Comparison of ENCODE assay signal across 8 cellular contexts in the genomic region with DNA sequence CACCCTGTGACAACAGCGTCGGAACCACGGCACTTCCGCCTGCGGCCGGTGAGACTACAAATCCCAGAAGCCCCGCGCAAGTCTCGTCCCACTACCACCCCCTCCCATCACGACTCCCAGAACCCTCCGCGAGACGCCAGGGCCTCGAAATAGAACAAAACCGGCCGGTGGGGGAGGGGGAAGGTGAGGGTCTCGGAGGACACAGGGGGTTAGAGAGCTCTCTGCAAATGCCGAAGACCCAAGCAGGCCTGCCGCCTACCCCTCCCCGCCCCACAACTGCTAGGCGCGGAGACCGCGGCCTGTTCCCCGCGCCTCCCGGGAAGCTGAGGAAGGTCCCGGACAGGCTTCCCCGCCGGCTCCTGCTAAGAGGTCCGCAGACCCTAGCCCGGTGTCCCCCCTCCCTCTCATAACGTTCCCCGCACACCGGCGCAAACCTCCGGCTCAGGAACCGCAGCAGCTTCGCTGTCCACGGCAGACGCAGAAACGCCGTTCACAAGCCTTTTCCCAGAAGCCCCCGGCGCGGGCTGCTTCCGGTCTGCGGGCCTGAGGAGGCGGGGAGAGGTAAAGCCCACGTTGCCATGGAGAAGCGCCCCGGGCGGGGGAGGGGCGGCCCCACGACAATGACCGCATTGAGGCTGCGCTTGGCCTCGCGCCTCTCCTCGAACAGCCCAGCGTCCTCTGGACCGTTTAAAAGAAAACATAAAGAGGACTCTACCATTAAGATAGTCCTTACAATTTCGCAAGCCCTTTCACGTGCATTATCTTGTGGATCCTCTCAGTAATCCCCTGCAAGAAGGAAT. TPM values are rescaled to one million over a fixed set of nuclear protein-coding genes. Genes with fewer than 3 reads are reported as not detected.
A peak's percentile ranks its signal among the peaks of the same experiment; 100 is the strongest.
DNase-seq lines count a peak whose midpoint lies in the region; ATAC-seq, FAIRE-seq and TF ChIP-seq lines count a peak whose summit lies in the region.

Gene ZNF24 (minus strand): TSS at position 485 of the 800 bp plus-strand sequence. CDS start 3,770 bp downstream, outside the sequence.

- DNase-seq in GM12864 (ENCODE audit: low read depth) (peak; percentile 76), NCI-H1417 (lab: John Stamatoyannopoulos, UW) (peak; percentile 92 to 99 (median 98)), SW 1271 (lab: John Stamatoyannopoulos, UW) (peak; percentile 60 to 87), Right ventricle myocardium inferior (ENCODE audit: missing footprints) (peak; percentile 99), pancreas (peak; percentile 94 to 97 (median 96)), tibial artery (peak; percentile 96 to 97)
- peak; percentile 86 for DNase-seq in activated naive CD8-positive, alpha-beta T cell treated with anti-CD3 and anti-CD28 coated beads, Interleukin-2, amount 50 U/mL, for 16 hours (ENCODE audit: low read depth, low spot score)

- ATAC-seq in HG02759 (IDR thresholded peaks at IDR 0.05; ENCODE audit: unreplicated experiment), result peak; percentile 94
- ATAC-seq in Right ventricle myocardium inferior, result peak; percentile 99
- peak; percentile 95 to 98 (median 96) for ATAC-seq in pancreas

- H3K4me3 ChIP-seq in GM12864 (ENCODE audit: low read depth, low read length) (peak within 1 kb of the TSS; percentile 96), pancreas (peak within 1 kb of the TSS; percentile 54 to 92 (median 89)), tibial artery (peak within 1 kb of the TSS; percentile 94 to 95)

- H3K9me3 ChIP-seq in pancreas (no peaks in the 10 kb centered on the region), tibial artery (no peaks in the 10 kb centered on the region)

- TF ChIP-seq CTCF in GM12864 (IDR thresholded peaks at IDR 0.05; ENCODE audit: low read depth, low read length, missing control alignments), result no peak
- no peak for TF ChIP-seq CTCF in pancreas (IDR thresholded peaks at IDR 0.05)
- TF ChIP-seq CTCF in tibial artery (IDR thresholded peaks at IDR 0.05), result no peak

- FAIRE-seq in pancreas (lab: Jason Lieb, UNC), result no peak

- WGBS in pancreas, 2 donors, result 0 to 1% methylated on average over 64 of the region's 64 CpGs

- H3K36me3 ChIP-seq in pancreas, result peaks cover 0 to 13% (median 8%) of the 10 kb centered on the region in 3 donors
- peaks cover 12 to 15% (median 14%) of the 10 kb centered on the region in 3 donors for H3K36me3 ChIP-seq in tibial artery

- H3K27me3 ChIP-seq in pancreas, result no peaks in the 10 kb centered on the region
- no peaks in the 10 kb centered on the region for H3K27me3 ChIP-seq in tibial artery

- H3K4me1 ChIP-seq in pancreas, result peaks cover 0 to 28% (median 21%) of the 10 kb centered on the region in 3 donors
- peaks cover 0 to 44% (median 27%) of the 10 kb centered on the region in 4 donors for H3K4me1 ChIP-seq in tibial artery

- H3K27ac ChIP-seq in pancreas (peak within 1 kb of the TSS; percentile 95 to 99 (median 98)), tibial artery (peak within 1 kb of the TSS; percentile 99 to 100)

- intact Hi-C loops in Right ventricle myocardium inferior (cut with DNase I), result loop anchor here (1.0 to 2.0 kb wide), 2 partner anchors 54 to 103 kb away; partner anchors contain the start of genes ZNF397 and ZSCAN30
- intact Hi-C loops in pancreas (cut with DNase I), result no loop called here
- intact Hi-C loops in tibial artery (cut with DNase I; ENCODE audit: low total_unique reads), result loop anchor here (2.0 to 5.0 kb wide), 2 partner anchors 52 to 103 kb away; partner anchors contain the start of genes ZNF397 and ZSCAN30

RNA-seq across cellular contexts. Expression of gene ZNF24, which starts in this region (rescaled TPM):
- total RNA-seq in Right ventricle myocardium inferior (50.2 TPM), pancreas (10 to 100 TPM; 17.3 to 37.8 (median 25.3) TPM)
- polyA plus RNA-seq in pancreas, result 10 to 100 TPM in 1 of 2 donors, 1 to 10 TPM in 1; 7.5 to 15.9 TPM

Comparison
In these comparisons a context has a peak if more than half of its experiments do, and no peak if none do; other contexts are left out.
1. Peak in every context shown above with its lines: DNase-seq, ATAC-seq, H3K4me3 ChIP-seq and H3K27ac ChIP-seq.
2. intact Hi-C loops: an anchor here in Right ventricle myocardium inferior (1.0 to 2.0 kb wide) and tibial artery (2.0 to 5.0 kb wide); none called in pancreas.